20 cellular contexts compared by ENCODE assay signal in the genomic region with DNA sequence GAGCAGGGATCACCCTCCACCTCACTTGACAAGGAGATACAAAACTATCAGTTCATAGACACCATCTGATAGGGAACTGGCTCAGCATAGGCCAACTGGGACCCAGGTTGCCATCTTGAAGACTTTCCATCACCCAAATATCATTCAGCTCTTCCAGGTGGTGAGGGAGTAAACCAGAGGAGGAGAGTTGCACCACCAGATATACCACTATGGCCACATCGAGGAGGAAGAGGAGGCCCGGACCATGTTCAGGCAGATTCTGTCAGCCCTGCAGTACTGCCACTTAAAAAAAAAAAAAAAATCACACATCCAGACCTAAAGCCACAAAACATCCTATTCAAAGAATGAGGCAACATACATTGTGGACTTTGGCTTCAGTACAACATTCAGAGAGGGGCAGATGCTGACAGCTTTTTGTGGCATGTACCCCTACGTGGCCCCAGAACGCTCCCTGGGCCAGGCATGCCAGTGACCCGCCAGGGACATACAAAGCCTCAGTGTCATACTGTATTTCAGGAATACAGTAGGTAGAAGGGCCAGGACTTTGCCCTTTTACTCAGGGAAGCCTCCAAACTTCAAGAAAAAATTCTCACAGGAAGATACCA.
"Had no signal": no experiment of that assay in that cellular context is flagged by ENCODE, and none has a peak within 500 bp of the region (broad histone marks: within the 10 kb centered on the region; RNA-seq: fewer than 3 reads in every experiment).

No MANE protein-coding gene starts in this region.

- H3K4me3 ChIP-seq: coronary artery, esophagus muscularis mucosa, gastroesophageal sphincter, heart left ventricle, tibial artery had no signal

- H3K36me3 ChIP-seq: gastroesophageal sphincter, tibial artery had no signal

- DNase-seq: activated CD4-positive, alpha-beta T cell treated with anti-CD3 and anti-CD28 coated beads for 1 hour; activated CD4-positive, alpha-beta T cell treated with anti-CD3 and anti-CD28 coated beads, Interleukin-2, amount 50 U/mL, for 1 hour; activated gamma-delta T cell; activated naive CD4-positive, alpha-beta T cell treated with anti-CD3 and anti-CD28 coated beads, Interleukin-2, amount 50 U/mL, for 16 hours; activated naive CD8-positive, alpha-beta T cell treated with anti-CD3 and anti-CD28 coated beads, Interleukin-2, amount 50 U/mL, for 24 hours; activated T-cell treated with anti-CD3 and anti-CD28 coated beads, Interleukin-2, amount 50 U/mL, for 72 hours; aorta; heart left ventricle; islet precursor cell; left cardiac atrium; SK-N-SH; stimulated activated CD4-positive, alpha-beta T cell treated with anti-CD3 and anti-CD28 coated beads, Interleukin-2, amount 100 ng/mL, for 48 hours; stimulated activated naive CD4-positive, alpha-beta T cell; WERI-Rb-1 had no signal

- H3K4me2 ChIP-seq: SK-N-SH had no signal

- H3K27me3 ChIP-seq: esophagus muscularis mucosa, gastroesophageal sphincter, heart left ventricle, tibial artery had no signal

- H3K4me3 Mint-ChIP-seq: activated naive CD8-positive, alpha-beta T cell treated with anti-CD3 and anti-CD28 coated beads, Interleukin-2, amount 50 U/mL, for 24 hours; activated T-cell treated with anti-CD3 and anti-CD28 coated beads, Interleukin-2, amount 50 U/mL, for 72 hours; memory B cell had no signal

- H3K27ac ChIP-seq: coronary artery, esophagus muscularis mucosa, gastroesophageal sphincter, heart left ventricle, tibial artery, WERI-Rb-1 had no signal

- H3K27me3 Mint-ChIP-seq: memory B cell had no signal

- H3K27ac Mint-ChIP-seq: activated naive CD8-positive, alpha-beta T cell treated with anti-CD3 and anti-CD28 coated beads, Interleukin-2, amount 50 U/mL, for 24 hours; activated T-cell treated with anti-CD3 and anti-CD28 coated beads, Interleukin-2, amount 50 U/mL, for 72 hours; memory B cell had no signal

- ATAC-seq: activated naive CD8-positive, alpha-beta T cell treated with anti-CD3 and anti-CD28 coated beads, Interleukin-2, amount 50 U/mL, for 24 hours; activated T-cell treated with anti-CD3 and anti-CD28 coated beads, Interleukin-2, amount 50 U/mL, for 72 hours; gastroesophageal sphincter; heart left ventricle; sciatic nerve had no signal

- H3K9me3 ChIP-seq: esophagus muscularis mucosa, gastroesophageal sphincter, heart left ventricle, SK-N-SH, tibial artery had no signal

- H3K9me3 Mint-ChIP-seq: activated naive CD8-positive, alpha-beta T cell treated with anti-CD3 and anti-CD28 coated beads, Interleukin-2, amount 50 U/mL, for 24 hours; activated T-cell treated with anti-CD3 and anti-CD28 coated beads, Interleukin-2, amount 50 U/mL, for 72 hours; memory B cell had no signal
